8 cellular contexts compared by ENCODE assay signal in the genomic region with DNA sequence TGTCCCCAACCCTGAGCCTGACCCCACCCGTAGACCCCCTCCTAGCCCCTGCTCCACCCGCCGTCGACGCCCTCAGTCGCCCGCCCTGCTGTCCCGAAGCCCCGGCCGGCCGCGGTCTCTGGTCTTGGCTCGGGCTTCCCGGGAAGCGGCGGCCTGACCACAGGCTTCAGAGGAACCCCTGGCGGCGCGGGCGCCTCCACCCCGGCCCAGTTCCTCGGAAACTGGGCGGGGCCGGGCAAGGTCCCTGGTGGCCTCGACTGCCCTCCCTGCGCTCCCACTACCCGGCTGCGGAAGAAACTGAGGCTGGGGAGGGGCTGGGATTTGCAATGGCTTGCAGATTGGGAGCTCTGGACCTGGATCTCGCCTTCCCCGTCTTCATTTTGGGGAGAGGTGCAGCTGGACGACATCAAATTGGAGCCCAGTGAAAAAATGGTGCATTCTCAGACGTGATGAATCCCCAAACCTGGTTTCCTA. TPM values are rescaled to one million over a fixed set of nuclear protein-coding genes. Genes with fewer than 3 reads are reported as not detected.
DNase-seq lines count a peak whose midpoint lies in the region; ATAC-seq and TF ChIP-seq lines count a peak whose summit lies in the region.

No MANE protein-coding gene starts in this region.

- H3K27me3 Mint-ChIP-seq in T-helper 2 cell treated with Interferon-gamma antibody and Interleukin-4, amounts not matched to agents 5 μg/mL and 100 μg/mL, for 36 hours (ENCODE audit: low read depth), result no peaks in the 10 kb centered on the region

- peak overlapping the region; percentile 86 for H3K27ac Mint-ChIP-seq in T-helper 2 cell treated with Interferon-gamma antibody and Interleukin-4, amounts not matched to agents 5 μg/mL and 100 μg/mL, for 36 hours

- peak overlapping the region; percentile 96 for H3K4me3 Mint-ChIP-seq in T-helper 2 cell treated with Interferon-gamma antibody and Interleukin-4, amounts not matched to agents 5 μg/mL and 100 μg/mL, for 36 hours

- TF ChIP-seq CTCF in lower lobe of right lung (IDR thresholded peaks at IDR 0.05), result no peak

- peak; percentile 44 to 52 for ATAC-seq in lower lobe of right lung
- ATAC-seq in stimulated activated naive CD8-positive, alpha-beta T cell treated with anti-CD3 and anti-CD28 coated beads, Interleukin-15, Interleukin-2, amounts not matched to agents 100 U/mL and 50 U/mL, for 24 hours, result no peak
- ATAC-seq in HG02642 (IDR thresholded peaks at IDR 0.05; ENCODE audit: poor library complexity, unreplicated experiment), result no peak

- H3K4me1 ChIP-seq in duodenal mucosa (ENCODE audit: control insufficient read depth in 1 of 2, insufficient read depth in 2 of 2, low read length in 2 of 2) (peaks cover 27 to 30% of the 10 kb centered on the region in 2 donors), lower lobe of right lung (peaks cover 56% of the 10 kb centered on the region)

- peaks cover 44% of the 10 kb centered on the region for H3K4me1 Mint-ChIP-seq in T-helper 2 cell treated with Interferon-gamma antibody and Interleukin-4, amounts not matched to agents 5 μg/mL and 100 μg/mL, for 36 hours (ENCODE audit: low read depth)

- H3K9me3 ChIP-seq in duodenal mucosa (ENCODE audit: control insufficient read depth in 1 of 2, low read length in 2 of 2) (no peaks in the 10 kb centered on the region), lower lobe of right lung (no peaks in the 10 kb centered on the region)

- H3K27me3 ChIP-seq in duodenal mucosa (ENCODE audit: control insufficient read depth in 1 of 2, insufficient read depth in 2 of 2, low read length in 2 of 2) (no peaks in the 10 kb centered on the region), lower lobe of right lung (ENCODE audit: low read depth) (no peaks in the 10 kb centered on the region)

- H3K27ac ChIP-seq in duodenal mucosa (ENCODE audit: low read depth, low read length) (peak overlapping the region; percentile 96), lower lobe of right lung (peak overlapping the region; percentile 98)

- H3K36me3 ChIP-seq in duodenal mucosa (ENCODE audit: control insufficient read depth in 1 of 2, insufficient read depth in 2 of 2, low read length in 2 of 2), result no peaks in the 10 kb centered on the region
- H3K36me3 ChIP-seq in lower lobe of right lung, result peaks cover 5% of the 10 kb centered on the region

- intact Hi-C loops in lower lobe of right lung (cut with DNase I), result no loop called here

- H3K36me3 Mint-ChIP-seq in T-helper 2 cell treated with Interferon-gamma antibody and Interleukin-4, amounts not matched to agents 5 μg/mL and 100 μg/mL, for 36 hours (ENCODE audit: low read depth), result peaks cover 37% of the 10 kb centered on the region

- peak overlapping the region; percentile 80 to 85 for H3K4me3 ChIP-seq in duodenal mucosa (ENCODE audit: low read depth in 1 of 2, low read length in 2 of 2)
- H3K4me3 ChIP-seq in lower lobe of right lung, result peak overlapping the region; percentile 90

- H3K9ac ChIP-seq in duodenal mucosa (ENCODE audit: low read depth in 1 of 2, low read length in 2 of 2), result peak overlapping the region; percentile 76 to 84

- H3K9me3 Mint-ChIP-seq in T-helper 2 cell treated with Interferon-gamma antibody and Interleukin-4, amounts not matched to agents 5 μg/mL and 100 μg/mL, for 36 hours, result no peaks in the 10 kb centered on the region

- DNase-seq in NCI-H1417 (lab: John Stamatoyannopoulos, UW) (peak; percentile 40 to 67 (median 60)), NCI-H1417 treated with DMSO at 0.1 percent for 48 hours (lab: John Stamatoyannopoulos, UW) (no peak), lower lobe of right lung (peak; percentile 82), superior temporal gyrus (ENCODE audit: extremely low spot score) (no peak)
- peak; percentile 68 for DNase-seq in T-helper 2 cell treated with Interferon-gamma antibody and Interleukin-4, amounts not matched to agents 5 μg/mL and 100 μg/mL, for 36 hours (ENCODE audit: low spot score)
- DNase-seq in stimulated activated naive CD8-positive, alpha-beta T cell treated with anti-CD3 and anti-CD28 coated beads, Interleukin-15, Interleukin-2, amounts not matched to agents 100 U/mL and 50 U/mL, for 24 hours, result peak; percentile 69

RNA-seq across cellular contexts. Expression of a gene that starts 0.7 kb away (rescaled TPM):
- 17.8 TPM for total RNA-seq in lower lobe of right lung

RNA-seq across cellular contexts. Expression of a gene that starts 12.4 kb away (rescaled TPM):
- total RNA-seq in lower lobe of right lung, result not detected

RNA-seq across cellular contexts. Expression of a gene that starts 16.7 kb away (rescaled TPM):
- total RNA-seq in lower lobe of right lung, result not detected

RNA-seq across cellular contexts. Expression of a gene that starts 19.6 kb away (rescaled TPM):
- not detected for total RNA-seq in lower lobe of right lung

RNA-seq across cellular contexts. Expression of a gene that starts 24.4 kb away (rescaled TPM):
- not detected for total RNA-seq in lower lobe of right lung

Comparison
In these comparisons a context has a peak if more than half of its experiments do, and no peak if none do; other contexts are left out.
1. DNase-seq: peak in NCI-H1417 (3 of 3), T-helper 2 cell treated with Interferon-gamma antibody and Interleukin-4, amounts not matched to agents 5 μg/mL and 100 μg/mL, for 36 hours (single experiment), lower lobe of right lung (single experiment) and stimulated activated naive CD8-positive, alpha-beta T cell treated with anti-CD3 and anti-CD28 coated beads, Interleukin-15, Interleukin-2, amounts not matched to agents 100 U/mL and 50 U/mL, for 24 hours (single experiment); none in NCI-H1417 treated with DMSO at 0.1 percent for 48 hours (single experiment) and superior temporal gyrus (single experiment).
2. ATAC-seq: peak in lower lobe of right lung (2 of 2); none in stimulated activated naive CD8-positive, alpha-beta T cell treated with anti-CD3 and anti-CD28 coated beads, Interleukin-15, Interleukin-2, amounts not matched to agents 100 U/mL and 50 U/mL, for 24 hours (single experiment) and HG02642 (single experiment).